In genomic region chr1:170461762-170462384, GRCh38 we compare ENCODE assay signal across 17 cellular contexts.
A peak's percentile ranks its signal among the peaks of the same experiment; 100 is the strongest.
DNase-seq lines count a peak whose midpoint lies in the region; ATAC-seq and TF ChIP-seq lines count a peak whose summit lies in the region.
"Had no signal": no experiment of that assay in that cellular context is flagged by ENCODE, and none has a peak within 500 bp of the region (broad histone marks: within the 10 kb centered on the region; RNA-seq: fewer than 3 reads in every experiment).

No MANE protein-coding gene starts in this region.

- no peak overlapping the region for H4K8ac ChIP-seq in trophoblast cell (ENCODE audit: low read depth, low read length)

- no peak overlapping the region for H4K12ac ChIP-seq in trophoblast cell (ENCODE audit: low read depth, low read length)

- no peak overlapping the region for H3K4ac ChIP-seq in trophoblast cell (ENCODE audit: low read depth, low read length)

- H3K18ac ChIP-seq in trophoblast cell (ENCODE audit: low read length): no peak overlapping the region

- no peaks in the 10 kb centered on the region for H4K20me1 ChIP-seq in BLaER1 treated with 17β-estradiol and CSF1 and Interleukin-3, amounts not matched to agents 10 nM and 100 nM

- no peak overlapping the region for H3K27ac Mint-ChIP-seq in activated naive CD4-positive, alpha-beta T cell treated with anti-CD3 and anti-CD28 coated beads for 36 hours
- H3K27ac Mint-ChIP-seq: activated B cell treated with CpG ODN at 0.5 μM for 24 hours had no signal

- H3K9me3 ChIP-seq in BLaER1 treated with 17β-estradiol and CSF1 and Interleukin-3, amounts not matched to agents 10 nM and 100 nM (replicated peaks in 1 of 11): peaks cover 0 to 19% (median 6%) of the 10 kb centered on the region in 11 experiments; a peak in 7 of 22 replicates
- peaks cover 6% of the 10 kb centered on the region for H3K9me3 ChIP-seq in trophoblast cell (ENCODE audit: insufficient read depth, low read depth, low read length)

- no peak overlapping the region for H2AFZ ChIP-seq in trophoblast cell (ENCODE audit: insufficient read depth, low read length, poor library complexity)
- H2AFZ ChIP-seq: parathyroid adenoma had no signal

- peak overlapping the region; percentile 22 to 71 (median 49) for H3K4me2 ChIP-seq in BLaER1 treated with 17β-estradiol and CSF1 and Interleukin-3, amounts not matched to agents 10 nM and 100 nM
- no peak overlapping the region for H3K4me2 ChIP-seq in trophoblast cell (ENCODE audit: low read length)

- H2BK120ac ChIP-seq in trophoblast cell (ENCODE audit: insufficient read depth, low read length, poor library complexity): no peak overlapping the region

- H2BK12ac ChIP-seq in trophoblast cell (ENCODE audit: low read length): no peak overlapping the region

- H3K4me3 Mint-ChIP-seq in activated naive CD4-positive, alpha-beta T cell treated with anti-CD3 and anti-CD28 coated beads for 36 hours: no peak overlapping the region
- H3K4me3 Mint-ChIP-seq: activated B cell treated with CpG ODN at 0.5 μM for 24 hours had no signal

- H3K27me3 Mint-ChIP-seq in activated naive CD4-positive, alpha-beta T cell treated with anti-CD3 and anti-CD28 coated beads for 36 hours (ENCODE audit: low read depth): peaks cover 27% of the 10 kb centered on the region

- no peak overlapping the region for H2AK5ac ChIP-seq in trophoblast cell (ENCODE audit: low read length)

- H3K27me3 ChIP-seq in BLaER1 treated with 17β-estradiol and CSF1 and Interleukin-3, amounts not matched to agents 10 nM and 100 nM: no peaks in the 10 kb centered on the region
- no peaks in the 10 kb centered on the region for H3K27me3 ChIP-seq in trophoblast cell (ENCODE audit: insufficient read depth, low read length)

- peaks cover 4% of the 10 kb centered on the region for H3K9me3 Mint-ChIP-seq in activated naive CD4-positive, alpha-beta T cell treated with anti-CD3 and anti-CD28 coated beads for 36 hours

- H3K4me1 ChIP-seq in BLaER1 treated with 17β-estradiol and CSF1 and Interleukin-3, amounts not matched to agents 10 nM and 100 nM: peaks cover 7 to 24% (median 12%) of the 10 kb centered on the region in 10 experiments
- peaks cover 3 to 4% of the 10 kb centered on the region in 2 experiments for H3K4me1 ChIP-seq in trophoblast cell (ENCODE audit: control insufficient read depth in 1 of 2, insufficient read depth in 2 of 2, low read length in 2 of 2)
- H3K4me1 ChIP-seq: parathyroid adenoma had no signal

- H3K4me3 ChIP-seq in BLaER1 treated with 17β-estradiol and CSF1 and Interleukin-3, amounts not matched to agents 10 nM and 100 nM: no peak overlapping the region
- H3K4me3 ChIP-seq in choroid plexus epithelial cell (ENCODE audit: low read depth, low read length) (no peak overlapping the region), trophoblast cell (ENCODE audit: low read depth, low read length) (no peak overlapping the region)

- H3K36me3 Mint-ChIP-seq in activated naive CD4-positive, alpha-beta T cell treated with anti-CD3 and anti-CD28 coated beads for 36 hours (ENCODE audit: low read depth): no peaks in the 10 kb centered on the region

- DNase-seq in Kasumi-1 (lab: John Stamatoyannopoulos, UW) (peak; percentile 82 to 83), choroid plexus epithelial cell (ENCODE audit: low read depth) (peak; percentile 26), trophoblast cell (peak; percentile 37 to 52), SIG-M5 (lab: John Stamatoyannopoulos, UW) (no peak)
- DNase-seq in activated naive CD4-positive, alpha-beta T cell treated with anti-CD3 and anti-CD28 coated beads for 36 hours: no peak
- DNase-seq: activated B cell treated with CpG ODN at 0.5 μM for 24 hours; activated T-cell treated with anti-CD3 and anti-CD28 coated beads, Interleukin-2, amount 50 U/mL, for 1 hour; amygdala; effector memory CD4-positive, alpha-beta T cell; NCI-H1105 treated with DMSO at 0.1 percent for 48 hours; NCI-H510A treated with DMSO at 0.1 percent for 48 hours; stimulated activated CD4-positive, alpha-beta T cell treated with anti-CD3 and anti-CD28 coated beads, Interleukin-2, amount 100 ng/mL, for 24 hours had no signal

- H3K4me1 Mint-ChIP-seq in activated naive CD4-positive, alpha-beta T cell treated with anti-CD3 and anti-CD28 coated beads for 36 hours (ENCODE audit: low read depth): peaks cover 2% of the 10 kb centered on the region
- H3K4me1 Mint-ChIP-seq: activated B cell treated with CpG ODN at 0.5 μM for 24 hours had no signal

- CTCF ChIA-PET in activated naive CD4-positive, alpha-beta T cell treated with anti-CD3 and anti-CD28 coated beads for 36 hours (lab: Charles Lee): no interaction called here

- WGBS in trophoblast cell (ENCODE audit: extremely low coverage, insufficient coverage, insufficient read length): no CpG with 5 or more reads among the region's 4 CpGs

- ATAC-seq in HG02870 (IDR thresholded peaks at IDR 0.05; ENCODE audit: unreplicated experiment) (no peak), HG02973 (IDR thresholded peaks at IDR 0.05; ENCODE audit: unreplicated experiment) (no peak)

- no peaks in the 10 kb centered on the region for H3K79me2 ChIP-seq in trophoblast cell (ENCODE audit: control insufficient read depth, insufficient read depth, low read length, poor library complexity)
- H3K79me2 ChIP-seq: parathyroid adenoma had no signal

- peak overlapping the region; percentile 14 for H4K91ac ChIP-seq in trophoblast cell (ENCODE audit: low read depth, low read length)

- H3K23ac ChIP-seq in trophoblast cell (ENCODE audit: low read length): no peak overlapping the region

- H3K14ac ChIP-seq in trophoblast cell (ENCODE audit: low read length): no peak overlapping the region

- H3K79me1 ChIP-seq in trophoblast cell (ENCODE audit: low read length): peaks cover 4% of the 10 kb centered on the region

- H3K27ac ChIP-seq in BLaER1 treated with 17β-estradiol and CSF1 and Interleukin-3, amounts not matched to agents 10 nM and 100 nM: peak overlapping the region in 2 of 11 experiments; percentile 0 to 23; a peak in 2 of 22 replicates
- peak overlapping the region; percentile 4 for H3K27ac ChIP-seq in trophoblast cell (ENCODE audit: low read depth, low read length)
- H3K27ac ChIP-seq: parathyroid adenoma, RWPE1 had no signal

- H2BK5ac ChIP-seq in trophoblast cell (ENCODE audit: low read depth, low read length, poor library complexity): no peak overlapping the region

- TF ChIP-seq CTCF in choroid plexus epithelial cell (conservative IDR thresholded peaks at IDR 0.05; ENCODE audit: low read depth, low read length): no peak

- H3K36me3 ChIP-seq in BLaER1 treated with 17β-estradiol and CSF1 and Interleukin-3, amounts not matched to agents 10 nM and 100 nM: no peaks in the 10 kb centered on the region
- H3K36me3 ChIP-seq in trophoblast cell (ENCODE audit: control insufficient read depth in 1 of 2, insufficient read depth in 2 of 2, low read length in 2 of 2): no peaks in the 10 kb centered on the region

- H3K9ac ChIP-seq in BLaER1 treated with 17β-estradiol and CSF1 and Interleukin-3, amounts not matched to agents 10 nM and 100 nM: no peak overlapping the region
- no peak overlapping the region for H3K9ac ChIP-seq in trophoblast cell (ENCODE audit: low read length)
- H3K9ac ChIP-seq: parathyroid adenoma had no signal

- intact Hi-C loops in activated naive CD4-positive, alpha-beta T cell treated with anti-CD3 and anti-CD28 coated beads for 36 hours (cut with micrococcal nuclease): loop anchor here (10.0 kb wide), 1 partner anchor 133 kb away; no protein-coding TSS in a partner anchor

Comparison
In these comparisons a context has a peak if more than half of its experiments do, and no peak if none do; other contexts are left out.
1. DNase-seq: peak in Kasumi-1 (2 of 2), choroid plexus epithelial cell (single experiment) and trophoblast cell (2 of 2); none in SIG-M5 (single experiment) and activated naive CD4-positive, alpha-beta T cell treated with anti-CD3 and anti-CD28 coated beads for 36 hours (single experiment).